In genomic region chr3:154235330-154235729, GRCh38 we compare ENCODE assay signal across 27 cellular contexts.
DNase-seq lines count a peak whose midpoint lies in the region; ATAC-seq and TF ChIP-seq lines count a peak whose summit lies in the region.
"Had no signal": no experiment of that assay in that cellular context is flagged by ENCODE, and none has a peak within 500 bp of the region (broad histone marks: within the 10 kb centered on the region; RNA-seq: fewer than 3 reads in every experiment).

No MANE protein-coding gene starts in this region.

- no peaks in the 10 kb centered on the region for H3K9me3 ChIP-seq in IMR-90 (ENCODE audit: control insufficient read depth, insufficient read depth, low read length)
- H3K9me3 ChIP-seq: esophagus squamous epithelium, upper lobe of left lung had no signal

- DNase-seq in AG08395 (ENCODE audit: low spot score) (peak; percentile 17), IMR-90 (peak; percentile 61), astrocyte of the spinal cord (ENCODE audit: low read depth, low spot score) (peak; percentile 18), kidney epithelial cell (ENCODE audit: low read depth) (peak; percentile 18), UCSD-AML1 (lab: John Stamatoyannopoulos, UW; ENCODE audit: unreplicated experiment) (no peak), T-cell (no peak)
- no peak for DNase-seq in activated CD4-positive, CD25-positive, alpha-beta regulatory T cell (lab: John Stamatoyannopoulos, UW)
- DNase-seq: activated CD4-positive, alpha-beta memory T cell treated with anti-CD3 and anti-CD28 coated beads, Interleukin-2, amount 10 ng/mL, durations not matched to agents 7 days and 5 days; activated CD4-positive, CD25-positive, alpha-beta regulatory T cell treated with anti-CD3 and anti-CD28 coated beads, Interleukin-2, amount 50 U/mL, for 72 hours; activated naive CD4-positive, alpha-beta T cell treated with anti-CD3 and anti-CD28 coated beads, Interleukin-2, amount 50 U/mL, for 16 hours; central memory CD4-positive, alpha-beta T cell; DND-41; endodermal cell; esophagus squamous epithelium; NCI-H1092 treated with DMSO at 0.1 percent for 48 hours; NCI-H187 treated with DMSO at 0.1 percent for 48 hours; NCI-H526; stimulated activated CD4-positive, alpha-beta T cell treated with anti-CD3 and anti-CD28 coated beads, Interleukin-4, amount 100 ng/mL, for 24 hours had no signal

- H2BK15ac ChIP-seq in IMR-90 (ENCODE audit: low read depth, low read length): no peak overlapping the region

- no peak overlapping the region for H3K23ac ChIP-seq in IMR-90 (ENCODE audit: low read depth, low read length)

- no peaks in the 10 kb centered on the region for H3K4me1 ChIP-seq in IMR-90 (ENCODE audit: control insufficient read depth, insufficient read depth, low read length)
- H3K4me1 ChIP-seq: esophagus squamous epithelium had no signal

- H3K27ac ChIP-seq in IMR-90 (ENCODE audit: insufficient read depth, low read length): no peak overlapping the region
- H3K27ac ChIP-seq: esophagus squamous epithelium, upper lobe of left lung had no signal

- intact Hi-C loops in IMR-90 (cut with micrococcal nuclease): no loop called here

- H3K4me3 ChIP-seq in IMR-90 (ENCODE audit: insufficient read depth, low read depth, low read length) (no peak overlapping the region), astrocyte of the spinal cord (ENCODE audit: low read depth, low read length) (no peak overlapping the region), kidney epithelial cell (ENCODE audit: low read depth, low read length) (no peak overlapping the region)
- H3K4me3 ChIP-seq: esophagus squamous epithelium, upper lobe of left lung had no signal

- WGBS in IMR-90 (ENCODE audit: extremely low coverage in 2 of 2, insufficient read length in 1 of 2), 2 experiments: no CpG with 5 or more reads among the region's 1 CpG

- no peak overlapping the region for H3K9ac ChIP-seq in IMR-90 (ENCODE audit: low read depth, low read length)

- ATAC-seq in IMR-90 (ENCODE audit: low read depth) (no peak; the same call in 1 of the 2 replicates), T-cell (replicated peaks in 1 of 4) (no peak), HG02970 (IDR thresholded peaks at IDR 0.05; ENCODE audit: low FRiP score, unreplicated experiment) (no peak)
- ATAC-seq: activated T-helper 17 cell treated with anti-CD3 and anti-CD28 coated beads, Interleukin-2, amount 50 U/mL, for 72 hours; Panc1; stimulated activated effector memory CD8-positive, alpha-beta T cell treated with anti-CD3 and anti-CD28 coated beads, Interleukin-12 subunit alpha, Interleukin-12 subunit beta, amount 100 ng/mL, for 72 hours had no signal

- no peak for TF ChIP-seq CTCF in IMR-90 (conservative IDR thresholded peaks at IDR 0.05; ENCODE audit: low read depth, low read length)
- no peak for TF ChIP-seq CTCF in astrocyte of the spinal cord (IDR thresholded peaks at IDR 0.05; ENCODE audit: low read depth, low read length)
- no peak for TF ChIP-seq CTCF in kidney epithelial cell (IDR thresholded peaks at IDR 0.05; ENCODE audit: insufficient read depth, low read length, poor library complexity, severe bottlenecking)

- H3K14ac ChIP-seq in IMR-90 (replicated peaks; ENCODE audit: low read depth, low read length): no peak overlapping the region

- in situ Hi-C loops in IMR-90 (cut with MboI; ENCODE audit: low sequenced_read_pairs): loop anchor here (25.0 kb wide), 1 partner anchor 1223 kb away; no protein-coding TSS in a partner anchor
- in situ Hi-C loops in astrocyte of the spinal cord (cut with HindIII; ENCODE audit: low sequenced_read_pairs): no loop called here

- H2BK120ac ChIP-seq in IMR-90 (ENCODE audit: low read depth, low read length): no peak overlapping the region

- no peak overlapping the region for H3K4me2 ChIP-seq in IMR-90 (ENCODE audit: low read depth, low read length)

- H3K36me3 ChIP-seq in IMR-90 (ENCODE audit: control insufficient read depth, insufficient read depth, low read length): no peaks in the 10 kb centered on the region
- H3K36me3 ChIP-seq in kidney epithelial cell (ENCODE audit: control insufficient read depth, insufficient read depth, low read length): no peaks in the 10 kb centered on the region

- H2AFZ ChIP-seq in IMR-90 (replicated peaks; ENCODE audit: low read length, poor library complexity): no peak overlapping the region

- H3K27me3 ChIP-seq in IMR-90 (ENCODE audit: control insufficient read depth, insufficient read depth, low read length) (no peaks in the 10 kb centered on the region), kidney epithelial cell (ENCODE audit: control insufficient read depth, insufficient read depth, low read length) (no peaks in the 10 kb centered on the region)
- H3K27me3 ChIP-seq: esophagus squamous epithelium, upper lobe of left lung had no signal

- POLR2A ChIA-PET in IMR-90 (lab: Charles Lee; ENCODE audit: unreplicated experiment) (no interaction called here), T-cell (lab: Charles Lee) (no interaction called here)

- no peak overlapping the region for H3K4ac ChIP-seq in IMR-90 (ENCODE audit: low read depth, low read length)

- H3K9me1 ChIP-seq in IMR-90 (ENCODE audit: insufficient read depth, low read length): no peaks in the 10 kb centered on the region; the same call in 1 of the 2 replicates

- no peak overlapping the region for H3K4me3 Mint-ChIP-seq in T-cell
- H3K4me3 Mint-ChIP-seq: activated CD4-positive, alpha-beta memory T cell treated with anti-CD3 and anti-CD28 coated beads, Interleukin-2, amount 10 ng/mL, durations not matched to agents 7 days and 5 days; activated T-helper 17 cell treated with anti-CD3 and anti-CD28 coated beads, Interleukin-2, amount 50 U/mL, for 72 hours; CD14-positive monocyte; dendritic cell treated with granulocyte-macrophage colony-stimulating factor and Interleukin-4, amounts not matched to agents 40 ng/mL and 50 ng/mL, for 4 days; endodermal cell; IgD-negative memory B cell; nephron; stimulated activated effector memory CD8-positive, alpha-beta T cell treated with anti-CD3 and anti-CD28 coated beads, Interleukin-12 subunit alpha, Interleukin-12 subunit beta, amount 100 ng/mL, for 72 hours had no signal

- H4K91ac ChIP-seq in IMR-90 (ENCODE audit: insufficient read depth, low read depth, low read length): no peak overlapping the region

- H3K27me3 Mint-ChIP-seq in T-cell: peaks cover 17 to 20% of the 10 kb centered on the region in 2 donors
- H3K27me3 Mint-ChIP-seq: dendritic cell treated with granulocyte-macrophage colony-stimulating factor and Interleukin-4, amounts not matched to agents 40 ng/mL and 50 ng/mL, for 4 days had no signal

- no peak for TF ChIP-seq RAD21 in IMR-90 (IDR thresholded peaks at IDR 0.05; ENCODE audit: low read length)

- H3K36me3 Mint-ChIP-seq in T-cell: no peaks in the 10 kb centered on the region
- H3K36me3 Mint-ChIP-seq: CD14-positive monocyte, IgD-negative memory B cell had no signal

- no peak overlapping the region for H2BK5ac ChIP-seq in IMR-90 (ENCODE audit: low read depth, low read length, poor library complexity, severe bottlenecking)

- no peaks in the 10 kb centered on the region for H4K20me1 ChIP-seq in IMR-90 (ENCODE audit: insufficient read depth, low read length)

- H3K18ac ChIP-seq in IMR-90 (ENCODE audit: low read depth, low read length): no peak overlapping the region

- no peak overlapping the region for H3K27ac Mint-ChIP-seq in T-cell
- H3K27ac Mint-ChIP-seq: activated CD4-positive, alpha-beta memory T cell treated with anti-CD3 and anti-CD28 coated beads, Interleukin-2, amount 10 ng/mL, durations not matched to agents 7 days and 5 days; activated T-helper 17 cell treated with anti-CD3 and anti-CD28 coated beads, Interleukin-2, amount 50 U/mL, for 72 hours; CD14-positive monocyte; dendritic cell treated with granulocyte-macrophage colony-stimulating factor and Interleukin-4, amounts not matched to agents 40 ng/mL and 50 ng/mL, for 4 days; endodermal cell; IgD-negative memory B cell; nephron; stimulated activated effector memory CD8-positive, alpha-beta T cell treated with anti-CD3 and anti-CD28 coated beads, Interleukin-12 subunit alpha, Interleukin-12 subunit beta, amount 100 ng/mL, for 72 hours had no signal

- H4K8ac ChIP-seq in IMR-90 (ENCODE audit: low read depth in 2 of 2, low read length in 2 of 2): no peak overlapping the region

- dilution Hi-C loops in IMR-90 (cut with HindIII; ENCODE audit: low sequenced_read_pairs, unreplicated experiment): no loop called here

- no peak overlapping the region for H2AK5ac ChIP-seq in IMR-90 (ENCODE audit: low read depth, low read length)

- no peaks in the 10 kb centered on the region for H3K79me1 ChIP-seq in IMR-90 (ENCODE audit: low read depth in 1 of 2, low read length in 2 of 2)

- no peak overlapping the region for H2AK9ac ChIP-seq in IMR-90 (replicated peaks; ENCODE audit: low read depth, low read length, poor library complexity)

- H2BK20ac ChIP-seq in IMR-90 (ENCODE audit: low read depth, low read length): no peak overlapping the region

- no peaks in the 10 kb centered on the region for H3K9me3 Mint-ChIP-seq in T-cell
- H3K9me3 Mint-ChIP-seq: activated CD4-positive, alpha-beta memory T cell treated with anti-CD3 and anti-CD28 coated beads, Interleukin-2, amount 10 ng/mL, durations not matched to agents 7 days and 5 days; activated T-helper 17 cell treated with anti-CD3 and anti-CD28 coated beads, Interleukin-2, amount 50 U/mL, for 72 hours; CD14-positive monocyte; dendritic cell treated with granulocyte-macrophage colony-stimulating factor and Interleukin-4, amounts not matched to agents 40 ng/mL and 50 ng/mL, for 4 days; endodermal cell; IgD-negative memory B cell; nephron; stimulated activated effector memory CD8-positive, alpha-beta T cell treated with anti-CD3 and anti-CD28 coated beads, Interleukin-12 subunit alpha, Interleukin-12 subunit beta, amount 100 ng/mL, for 72 hours had no signal

- H3K56ac ChIP-seq in IMR-90 (ENCODE audit: extremely low read depth, insufficient read depth, low read length): no peak overlapping the region

- CTCF ChIA-PET in IMR-90 (lab: Yijun Ruan, JAX): no interaction called here
- CTCF ChIA-PET in T-cell (lab: Charles Lee): no interaction called here

- no peak for TF ChIP-seq POLR2A in IMR-90 (IDR thresholded peaks at IDR 0.05; ENCODE audit: low read depth, low read length)

- BruUV-seq in IMR-90 (replicated peaks; lab: Mats Ljungman, UMichigan): no TSS peak

- H3K4me1 Mint-ChIP-seq in T-cell: no peaks in the 10 kb centered on the region
- H3K4me1 Mint-ChIP-seq: CD14-positive monocyte, IgD-negative memory B cell had no signal

- no peak overlapping the region for H4K5ac ChIP-seq in IMR-90 (ENCODE audit: low read depth, low read length)

TF ChIP-seq in IMR-90, 13 proteins besides CTCF, POLR2A, EP300 and RAD21 (continues in another document):
- TF ChIP-seq MAFK (IDR thresholded peaks at IDR 0.05; ENCODE audit: low read depth, low read length): no peak
- no peak for TF ChIP-seq RCOR1 (IDR thresholded peaks at IDR 0.05; ENCODE audit: insufficient replicate concordance, low read length)
- TF ChIP-seq RFX5 (IDR thresholded peaks at IDR 0.05; ENCODE audit: low read depth, low read length): no peak

Comparison
In these comparisons a context has a peak if more than half of its experiments do, and no peak if none do; other contexts are left out.
1. DNase-seq: peak in AG08395 (single experiment), IMR-90 (single experiment), astrocyte of the spinal cord (single experiment) and kidney epithelial cell (single experiment); none in UCSD-AML1 (single experiment), T-cell (0 of 34) and activated CD4-positive, CD25-positive, alpha-beta regulatory T cell (0 of 4).